Comparison of ENCODE assay signal across 23 cellular contexts in genomic region chr10:33041783-33042437, GRCh38.
DNase-seq lines count a peak whose midpoint lies in the region; ATAC-seq and TF ChIP-seq lines count a peak whose summit lies in the region.
"Had no signal": no experiment of that assay in that cellular context is flagged by ENCODE, and none has a peak within 500 bp of the region (broad histone marks: within the 10 kb centered on the region; RNA-seq: fewer than 3 reads in every experiment).

No MANE protein-coding gene starts in this region.

- intact Hi-C loops in psoas muscle (cut with DNase I) = no loop called here

- no peaks in the 10 kb centered on the region for H3K36me3 ChIP-seq in HAP-1 (replicated peaks)
- no peaks in the 10 kb centered on the region for H3K36me3 ChIP-seq in psoas muscle (ENCODE audit: insufficient read depth in 1 of 2, low read depth in 1 of 2)
- H3K36me3 ChIP-seq: colonic mucosa, suprapubic skin had no signal

- DNase-seq in DMS53 (lab: John Stamatoyannopoulos, UW) (peak; percentile 11), DMS53 treated with DMSO at 0.1 percent for 48 hours (lab: John Stamatoyannopoulos, UW; ENCODE audit: unreplicated experiment) (no peak), HAP-1 (ENCODE audit: low spot score in 2 of 2) (peak; percentile 22 to 58), NCI-H82 treated with DMSO at 0.1 percent for 48 hours (lab: John Stamatoyannopoulos, UW; ENCODE audit: unreplicated experiment) (peak; percentile 82), iPS-NIHi7 (ENCODE audit: extremely low spot score) (peak; percentile 44), psoas muscle (no peak)
- no peak for DNase-seq in stimulated activated naive CD4-positive, alpha-beta T cell treated with Interleukin-2 at 50 U/mL for 16 hours (lab: John Stamatoyannopoulos, UW)
- DNase-seq: activated B cell treated with CpG ODN at 0.5 μM for 24 hours; activated T-cell treated with anti-CD3 and anti-CD28 coated beads, Interleukin-2, amount 50 U/mL, for 72 hours; colonic mucosa; GDM1; kidney; natural killer cell; NCI-H187 treated with DMSO at 0.1 percent for 48 hours; posterior cingulate gyrus; SHP77 treated with DMSO at 0.1 percent for 48 hours; small intestine; stimulated activated CD4-positive, alpha-beta T cell treated with anti-CD3 and anti-CD28 coated beads, Interleukin-4, amount 100 ng/mL, for 24 hours; T-helper 2 cell had no signal

- H3K4me1 ChIP-seq in HAP-1 (peaks cover 12% of the 10 kb centered on the region), psoas muscle (no peaks in the 10 kb centered on the region)
- H3K4me1 ChIP-seq: colonic mucosa, suprapubic skin had no signal

- H3K9me3 ChIP-seq in HAP-1 = no peaks in the 10 kb centered on the region
- no peaks in the 10 kb centered on the region for H3K9me3 ChIP-seq in psoas muscle
- H3K9me3 ChIP-seq: colonic mucosa, suprapubic skin had no signal

- ATAC-seq in GM21717 (IDR thresholded peaks at IDR 0.05; ENCODE audit: unreplicated experiment) (no peak), psoas muscle (no peak)
- ATAC-seq: activated T-cell treated with anti-CD3 and anti-CD28 coated beads, Interleukin-2, amount 50 U/mL, for 72 hours; GM12878; natural killer cell had no signal

- in situ Hi-C loops in HAP-1 (cut with MboI; ENCODE audit: low sequenced_read_pairs) = no loop called here

- H3K27ac ChIP-seq in psoas muscle = no peak overlapping the region
- H3K27ac ChIP-seq: 22Rv1, colonic mucosa, suprapubic skin had no signal

- no peak for TF ChIP-seq CTCF in psoas muscle (IDR thresholded peaks at IDR 0.05)

- H3K4me3 ChIP-seq in HAP-1 (no peak overlapping the region), psoas muscle (no peak overlapping the region)
- H3K4me3 ChIP-seq: colonic mucosa, GM12878, suprapubic skin had no signal

- 40 to 70% (median 60%) methylated on average over 3 of the region's 3 CpGs for WGBS in psoas muscle, 3 donors

- H3K27me3 ChIP-seq in HAP-1 (ENCODE audit: low read depth) (no peaks in the 10 kb centered on the region), psoas muscle (ENCODE audit: insufficient read depth in 3 of 3, low read length in 2 of 3) (no peaks in the 10 kb centered on the region)
- H3K27me3 ChIP-seq: colonic mucosa, suprapubic skin had no signal

Comparison
In these comparisons a context has a peak if more than half of its experiments do, and no peak if none do; other contexts are left out.
1. DNase-seq: peak in DMS53 (single experiment), HAP-1 (2 of 2), NCI-H82 treated with DMSO at 0.1 percent for 48 hours (single experiment) and iPS-NIHi7 (single experiment); none in DMS53 treated with DMSO at 0.1 percent for 48 hours (single experiment), psoas muscle (0 of 2) and stimulated activated naive CD4-positive, alpha-beta T cell treated with Interleukin-2 at 50 U/mL for 16 hours (single experiment).